In genomic region chr4:185834088-185834487, GRCh38 we compare ENCODE assay signal across 24 cellular contexts. TPM values are rescaled to one million over a fixed set of nuclear protein-coding genes. Genes with fewer than 3 reads are reported as not detected.
"Had no signal": no experiment of that assay in that cellular context is flagged by ENCODE, and none has a peak within 500 bp of the region (broad histone marks: within the 10 kb centered on the region; RNA-seq: fewer than 3 reads in every experiment).

No MANE protein-coding gene starts in this region.

- H3K36me3 Mint-ChIP-seq: activated naive CD4-positive, alpha-beta T cell treated with anti-CD3 and anti-CD28 coated beads, Interleukin-2, amount 50 U/mL, for 72 hours had no signal

- H3K9me3 ChIP-seq: breast epithelium, MG63, Peyer's patch had no signal

- H3K4me3 ChIP-seq: breast epithelium, MG63, Peyer's patch had no signal

- H3K4me1 ChIP-seq: breast epithelium had no signal

- H3K27ac ChIP-seq: breast epithelium, Peyer's patch, RWPE1 had no signal

- H3K9me3 Mint-ChIP-seq: activated naive CD4-positive, alpha-beta T cell treated with anti-CD3 and anti-CD28 coated beads, Interleukin-2, amount 50 U/mL, for 72 hours; T-helper 1 cell treated with Interleukin-12 subunit alpha and Interleukin-12 subunit beta and Interleukin-4 antibody, amounts not matched to agents 30 μg/mL and 1 μg/mL, for 36 hours had no signal

- H3K27me3 ChIP-seq: breast epithelium, MG63, Peyer's patch had no signal

- H3K36me3 ChIP-seq: breast epithelium, MG63, Peyer's patch had no signal

- H3K4me3 Mint-ChIP-seq: activated CD8-positive, alpha-beta T cell treated with anti-CD3 and anti-CD28 coated beads, Interleukin-2, amount 10 ng/mL, durations not matched to agents 7 days and 5 days; T-helper 1 cell treated with Interleukin-12 subunit alpha and Interleukin-12 subunit beta and Interleukin-4 antibody, amounts not matched to agents 30 μg/mL and 1 μg/mL, for 36 hours had no signal

- H3K27ac Mint-ChIP-seq: activated CD8-positive, alpha-beta T cell treated with anti-CD3 and anti-CD28 coated beads, Interleukin-2, amount 10 ng/mL, durations not matched to agents 7 days and 5 days; activated naive CD4-positive, alpha-beta T cell treated with anti-CD3 and anti-CD28 coated beads, Interleukin-2, amount 50 U/mL, for 72 hours; T-helper 1 cell treated with Interleukin-12 subunit alpha and Interleukin-12 subunit beta and Interleukin-4 antibody, amounts not matched to agents 30 μg/mL and 1 μg/mL, for 36 hours had no signal

- DNase-seq: activated CD4-positive, alpha-beta T cell treated with anti-CD3 and anti-CD28 coated beads for 48 hours; activated CD4-positive, alpha-beta T cell treated with anti-CD3 and anti-CD28 coated beads, Interleukin-2, amount 50 U/mL, for 4 hours; activated CD4-positive, CD25-positive, alpha-beta regulatory T cell treated with anti-CD3 and anti-CD28 coated beads, Interleukin-2, amount 50 U/mL, for 72 hours; activated CD8-positive, alpha-beta memory T cell treated with anti-CD3 and anti-CD28 coated beads, Interleukin-2, amount 50 U/mL, for 48 hours; activated CD8-positive, alpha-beta T cell treated with anti-CD3 and anti-CD28 coated beads, Interleukin-2, amount 10 ng/mL, durations not matched to agents 7 days and 5 days; activated effector memory CD4-positive, alpha-beta T cell treated with Interleukin-2 at 50 U/mL for 16 hours; activated naive CD4-positive, alpha-beta T cell; activated T-cell treated with anti-CD3 and anti-CD28 coated beads, Interleukin-2, amount 50 U/mL, for 1 hour; central memory CD4-positive, alpha-beta T cell; MG63; MV-4-11; NCI-H1092 treated with DMSO at 0.1 percent for 48 hours; NCI-H1417 treated with DMSO at 0.1 percent for 48 hours; NCI-H1694 treated with DMSO at 0.1 percent for 48 hours; NCI-H2029 treated with DMSO at 0.1 percent for 48 hours; NCI-H345; NCI-H510A; NCI-H526 treated with DMSO at 0.1 percent for 48 hours; Peyer's patch; SHP77 treated with DMSO at 0.1 percent for 48 hours had no signal

- ATAC-seq: activated CD8-positive, alpha-beta T cell treated with anti-CD3 and anti-CD28 coated beads, Interleukin-2, amount 10 ng/mL, durations not matched to agents 7 days and 5 days; activated naive CD4-positive, alpha-beta T cell treated with anti-CD3 and anti-CD28 coated beads, Interleukin-2, amount 50 U/mL, for 72 hours had no signal

RNA-seq across cellular contexts. Expression of gene SORBS2, which starts 22.1 kb away (rescaled TPM):
- total RNA-seq: activated CD8-positive, alpha-beta T cell treated with anti-CD3 and anti-CD28 coated beads, Interleukin-2, amount 10 ng/mL, durations not matched to agents 7 days and 5 days; activated naive CD4-positive, alpha-beta T cell treated with anti-CD3 and anti-CD28 coated beads, Interleukin-2, amount 50 U/mL, for 72 hours had no signal
